1 cellular context compared by ENCODE assay signal in the genomic region with DNA sequence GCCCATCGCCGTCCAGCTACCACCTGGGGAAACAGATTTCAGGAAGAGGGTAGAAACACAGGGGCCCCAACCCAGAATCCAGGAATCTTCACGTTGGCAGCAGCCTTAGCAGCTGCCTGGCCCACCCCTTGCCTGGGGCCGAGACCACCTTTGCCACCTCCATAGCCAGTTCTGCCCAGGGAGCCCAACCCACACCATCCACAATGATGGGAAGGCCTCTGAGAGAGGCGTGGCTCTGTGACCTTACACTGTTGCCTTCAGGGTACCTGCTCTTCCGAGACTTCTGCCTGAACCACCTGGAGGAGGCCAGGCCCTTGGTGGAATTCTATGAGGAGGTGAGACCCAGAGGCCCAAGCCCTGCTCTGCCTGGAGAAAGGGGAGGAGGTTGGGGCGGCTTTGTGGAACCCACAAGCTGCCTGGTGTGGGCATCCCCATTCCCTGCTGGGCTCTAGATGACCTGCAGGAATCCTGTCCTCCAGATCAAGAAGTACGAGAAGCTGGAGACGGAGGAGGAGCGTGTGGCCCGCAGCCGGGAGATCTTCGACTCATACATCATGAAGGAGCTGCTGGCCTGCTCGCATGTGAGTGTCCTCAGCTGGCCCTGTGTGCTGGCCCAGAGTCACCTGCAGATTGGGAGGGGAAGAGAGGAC.
TF ChIP-seq lines count a peak whose summit lies in the region.

No MANE protein-coding gene starts in this region.

TF ChIP-seq in WTC11, 78 proteins besides CTCF, POLR2A, EP300 and RAD21 (continued from another document):
- TF ChIP-seq, protein P1, sequence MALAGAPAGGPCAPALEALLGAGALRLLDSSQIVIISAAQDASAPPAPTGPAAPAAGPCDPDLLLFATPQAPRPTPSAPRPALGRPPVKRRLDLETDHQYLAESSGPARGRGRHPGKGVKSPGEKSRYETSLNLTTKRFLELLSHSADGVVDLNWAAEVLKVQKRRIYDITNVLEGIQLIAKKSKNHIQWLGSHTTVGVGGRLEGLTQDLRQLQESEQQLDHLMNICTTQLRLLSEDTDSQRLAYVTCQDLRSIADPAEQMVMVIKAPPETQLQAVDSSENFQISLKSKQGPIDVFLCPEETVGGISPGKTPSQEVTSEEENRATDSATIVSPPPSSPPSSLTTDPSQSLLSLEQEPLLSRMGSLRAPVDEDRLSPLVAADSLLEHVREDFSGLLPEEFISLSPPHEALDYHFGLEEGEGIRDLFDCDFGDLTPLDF (CRISPR knock-in tag; IDR thresholded peaks at IDR 0.05) = no peak
- TF ChIP-seq NR2C2 (CRISPR knock-in tag; IDR thresholded peaks at IDR 0.05) (no peak), ZNF423 (CRISPR knock-in tag; IDR thresholded peaks at IDR 0.05) (no peak)
- TF ChIP-seq, protein P2, sequence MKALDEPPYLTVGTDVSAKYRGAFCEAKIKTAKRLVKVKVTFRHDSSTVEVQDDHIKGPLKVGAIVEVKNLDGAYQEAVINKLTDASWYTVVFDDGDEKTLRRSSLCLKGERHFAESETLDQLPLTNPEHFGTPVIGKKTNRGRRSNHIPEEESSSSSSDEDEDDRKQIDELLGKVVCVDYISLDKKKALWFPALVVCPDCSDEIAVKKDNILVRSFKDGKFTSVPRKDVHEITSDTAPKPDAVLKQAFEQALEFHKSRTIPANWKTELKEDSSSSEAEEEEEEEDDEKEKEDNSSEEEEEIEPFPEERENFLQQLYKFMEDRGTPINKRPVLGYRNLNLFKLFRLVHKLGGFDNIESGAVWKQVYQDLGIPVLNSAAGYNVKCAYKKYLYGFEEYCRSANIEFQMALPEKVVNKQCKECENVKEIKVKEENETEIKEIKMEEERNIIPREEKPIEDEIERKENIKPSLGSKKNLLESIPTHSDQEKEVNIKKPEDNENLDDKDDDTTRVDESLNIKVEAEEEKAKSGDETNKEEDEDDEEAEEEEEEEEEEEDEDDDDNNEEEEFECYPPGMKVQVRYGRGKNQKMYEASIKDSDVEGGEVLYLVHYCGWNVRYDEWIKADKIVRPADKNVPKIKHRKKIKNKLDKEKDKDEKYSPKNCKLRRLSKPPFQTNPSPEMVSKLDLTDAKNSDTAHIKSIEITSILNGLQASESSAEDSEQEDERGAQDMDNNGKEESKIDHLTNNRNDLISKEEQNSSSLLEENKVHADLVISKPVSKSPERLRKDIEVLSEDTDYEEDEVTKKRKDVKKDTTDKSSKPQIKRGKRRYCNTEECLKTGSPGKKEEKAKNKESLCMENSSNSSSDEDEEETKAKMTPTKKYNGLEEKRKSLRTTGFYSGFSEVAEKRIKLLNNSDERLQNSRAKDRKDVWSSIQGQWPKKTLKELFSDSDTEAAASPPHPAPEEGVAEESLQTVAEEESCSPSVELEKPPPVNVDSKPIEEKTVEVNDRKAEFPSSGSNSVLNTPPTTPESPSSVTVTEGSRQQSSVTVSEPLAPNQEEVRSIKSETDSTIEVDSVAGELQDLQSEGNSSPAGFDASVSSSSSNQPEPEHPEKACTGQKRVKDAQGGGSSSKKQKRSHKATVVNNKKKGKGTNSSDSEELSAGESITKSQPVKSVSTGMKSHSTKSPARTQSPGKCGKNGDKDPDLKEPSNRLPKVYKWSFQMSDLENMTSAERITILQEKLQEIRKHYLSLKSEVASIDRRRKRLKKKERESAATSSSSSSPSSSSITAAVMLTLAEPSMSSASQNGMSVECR (CRISPR knock-in tag; IDR thresholded peaks at IDR 0.05; ENCODE audit: borderline replicate concordance) = no peak
